8 cellular contexts compared by ENCODE assay signal in genomic region chr16:67393790-67394270, GRCh38. TPM values are rescaled to one million over a fixed set of nuclear protein-coding genes. Genes with fewer than 3 reads are reported as not detected.
DNase-seq lines count a peak whose midpoint lies in the region; ATAC-seq and TF ChIP-seq lines count a peak whose summit lies in the region.

No MANE protein-coding gene starts in this region.

- no peak for ATAC-seq in naive B cell (ENCODE audit: low read depth in 2 of 2)
- no peak for ATAC-seq in upper lobe of left lung (ENCODE audit: low FRiP score in 2 of 2)
- no peak for ATAC-seq in HG03025 (IDR thresholded peaks at IDR 0.05; ENCODE audit: low FRiP score, unreplicated experiment)

- no peaks in the 10 kb centered on the region for H3K9me3 Mint-ChIP-seq in activated naive CD4-positive, alpha-beta T cell treated with anti-CD3 and anti-CD28 coated beads, Interleukin-2, amount 50 U/mL, for 24 hours
- H3K9me3 Mint-ChIP-seq in naive B cell, result no peaks in the 10 kb centered on the region

- peaks cover 13% of the 10 kb centered on the region for H3K27me3 Mint-ChIP-seq in activated naive CD4-positive, alpha-beta T cell treated with anti-CD3 and anti-CD28 coated beads, Interleukin-2, amount 50 U/mL, for 24 hours
- H3K27me3 Mint-ChIP-seq in naive B cell, result peaks cover 16 to 62% (median 47%) of the 10 kb centered on the region in 3 donors

- H3K27ac Mint-ChIP-seq in activated naive CD4-positive, alpha-beta T cell treated with anti-CD3 and anti-CD28 coated beads, Interleukin-2, amount 50 U/mL, for 24 hours, result no peak overlapping the region
- H3K27ac Mint-ChIP-seq in naive B cell, result peak overlapping the region in 3 of 6 donors; percentile 72 to 97 (median 83)

- no peak for TF ChIP-seq POLR2A in upper lobe of left lung (IDR thresholded peaks at IDR 0.05)

- peak overlapping the region; percentile 25 to 49 for H3K9ac ChIP-seq in duodenal mucosa (ENCODE audit: low read depth in 1 of 2, low read length in 2 of 2)

- DNase-seq in activated naive CD4-positive, alpha-beta T cell (lab: John Stamatoyannopoulos, UW), result no peak
- no peak for DNase-seq in naive B cell
- peak in 1 of 2 donors; percentile 79 for DNase-seq in upper lobe of left lung
- DNase-seq in SW 1271 (lab: John Stamatoyannopoulos, UW), result no peak
- DNase-seq in HCEC 1CT, result no peak

- H3K9me3 ChIP-seq in duodenal mucosa (ENCODE audit: control insufficient read depth in 1 of 2, low read length in 2 of 2), result no peaks in the 10 kb centered on the region
- H3K9me3 ChIP-seq in upper lobe of left lung, result no peaks in the 10 kb centered on the region

- peaks cover 5% of the 10 kb centered on the region for H3K4me1 Mint-ChIP-seq in activated naive CD4-positive, alpha-beta T cell treated with anti-CD3 and anti-CD28 coated beads, Interleukin-2, amount 50 U/mL, for 24 hours
- peaks cover 22 to 35% (median 33%) of the 10 kb centered on the region in 3 donors for H3K4me1 Mint-ChIP-seq in naive B cell

- H3K36me3 ChIP-seq in duodenal mucosa (ENCODE audit: control insufficient read depth in 1 of 2, insufficient read depth in 2 of 2, low read length in 2 of 2), result no peaks in the 10 kb centered on the region
- no peaks in the 10 kb centered on the region for H3K36me3 ChIP-seq in upper lobe of left lung

- H3K4me3 Mint-ChIP-seq in activated naive CD4-positive, alpha-beta T cell treated with anti-CD3 and anti-CD28 coated beads, Interleukin-2, amount 50 U/mL, for 24 hours, result peak overlapping the region; percentile 64
- H3K4me3 Mint-ChIP-seq in naive B cell, result peak overlapping the region; percentile 44 to 91 (median 85)

- WGBS in upper lobe of left lung, 2 donors, result 20 to 35% methylated on average over 19 of the region's 24 CpGs

- peak overlapping the region; percentile 25 for H3K27ac ChIP-seq in duodenal mucosa (ENCODE audit: low read depth, low read length)
- H3K27ac ChIP-seq in upper lobe of left lung, result peak overlapping the region; percentile 65 to 76 (median 68)

- TF ChIP-seq CTCF in upper lobe of left lung (IDR thresholded peaks at IDR 0.05), result no peak

- no peak for TF ChIP-seq EP300 in upper lobe of left lung (IDR thresholded peaks at IDR 0.05)

- H3K4me1 ChIP-seq in duodenal mucosa (ENCODE audit: control insufficient read depth in 1 of 2, insufficient read depth in 2 of 2, low read length in 2 of 2), result peaks cover 25 to 61% of the 10 kb centered on the region in 2 donors
- peaks cover 47 to 82% (median 63%) of the 10 kb centered on the region in 4 donors for H3K4me1 ChIP-seq in upper lobe of left lung

- no peaks in the 10 kb centered on the region for H3K36me3 Mint-ChIP-seq in activated naive CD4-positive, alpha-beta T cell treated with anti-CD3 and anti-CD28 coated beads, Interleukin-2, amount 50 U/mL, for 24 hours
- no peaks in the 10 kb centered on the region for H3K36me3 Mint-ChIP-seq in naive B cell

- H3K4me3 ChIP-seq in duodenal mucosa (ENCODE audit: low read depth in 1 of 2, low read length in 2 of 2) (peak overlapping the region; percentile 42 to 65), upper lobe of left lung (peak overlapping the region in 3 of 4 donors; percentile 37 to 65 (median 51))

- H3K27me3 ChIP-seq in duodenal mucosa (ENCODE audit: control insufficient read depth in 1 of 2, insufficient read depth in 2 of 2, low read length in 2 of 2), result peaks cover 0 to 3% of the 10 kb centered on the region in 2 donors
- H3K27me3 ChIP-seq in upper lobe of left lung, result peaks cover 0 to 13% (median 2%) of the 10 kb centered on the region in 4 donors

RNA-seq across cellular contexts. Expression of gene TPPP3, which starts 0.5 kb away (rescaled TPM):
- polyA plus RNA-seq in naive B cell (ENCODE audit: low read depth in 6 of 6), result not detected
- 100 to 1,000 TPM in 4 of 6 donors, 10 to 100 TPM in 2; 40.0 to 167 (median 112) TPM for total RNA-seq in upper lobe of left lung

RNA-seq across cellular contexts. Expression of gene ZDHHC1, which starts 22.4 kb away (rescaled TPM):
- under 1 TPM in 3 of 6 donors, not detected in 3; 0.17 to 0.23 (median 0.21) TPM for polyA plus RNA-seq in naive B cell (ENCODE audit: low read depth in 6 of 6)
- 10 to 100 TPM; 14.7 to 49.2 (median 21.4) TPM for total RNA-seq in upper lobe of left lung

RNA-seq across cellular contexts. Expression of gene HSD11B2, which starts 37.1 kb away (rescaled TPM):
- polyA plus RNA-seq in naive B cell (ENCODE audit: low read depth in 6 of 6), result not detected
- 1 to 10 TPM in 5 of 6 donors, under 1 TPM in 1; 0.78 to 5.0 (median 1.6) TPM for total RNA-seq in upper lobe of left lung
